22 cellular contexts compared by ENCODE assay signal in the genomic region with DNA sequence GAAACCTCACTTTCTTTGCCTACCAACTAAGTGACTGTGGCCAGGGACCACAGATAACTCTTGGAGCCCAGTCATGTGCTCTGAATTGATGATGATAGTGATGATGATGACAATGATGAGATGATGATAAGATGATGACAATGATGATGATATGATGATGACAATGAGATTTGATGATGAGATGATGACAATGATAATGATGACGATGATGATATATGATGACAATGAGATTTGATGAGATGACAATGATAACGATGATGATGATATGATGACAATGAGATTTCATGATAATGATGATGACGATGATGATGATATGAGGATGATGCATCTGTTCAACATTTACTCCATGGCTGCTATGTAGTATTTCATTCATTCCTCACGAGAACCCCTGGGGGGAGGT.
"Had no signal": no experiment of that assay in that cellular context is flagged by ENCODE, and none has a peak within 500 bp of the region (broad histone marks: within the 10 kb centered on the region; RNA-seq: fewer than 3 reads in every experiment).

No MANE protein-coding gene starts in this region.

- H3K4me1 ChIP-seq: gastrocnemius medialis, parathyroid adenoma, stomach, vagina had no signal

- DNase-seq: effector CD8-positive, alpha-beta T cell; endodermal cell; foreskin fibroblast; gastrocnemius medialis; head of caudate nucleus; kidney; mucosa of descending colon; naive B cell; stimulated activated CD4-positive, alpha-beta T cell treated with anti-CD3 and anti-CD28 coated beads, Interleukin-2, amount 100 ng/mL, for 24 hours; stimulated activated CD4-positive, alpha-beta T cell treated with anti-CD3 and anti-CD28 coated beads, Interleukin-4, amount 100 ng/mL, for 24 hours; stimulated activated naive CD4-positive, alpha-beta T cell treated with Interleukin-2 at 50 U/mL for 16 hours; stomach; thyroid gland; trophoblast cell had no signal

- H3K36me3 ChIP-seq: gastrocnemius medialis, neural progenitor cell, stomach, thyroid gland, vagina had no signal

- H3K79me2 ChIP-seq: parathyroid adenoma had no signal

- H2AFZ ChIP-seq: parathyroid adenoma had no signal

- H3K4me3 ChIP-seq: gastrocnemius medialis, lung, mucosa of descending colon, neural progenitor cell, stomach, thyroid gland, vagina had no signal

- FAIRE-seq: kidney had no signal

- H3K27me3 ChIP-seq: thyroid gland, vagina had no signal

- H3K9ac ChIP-seq: neural progenitor cell, parathyroid adenoma had no signal

- H3K27ac ChIP-seq: epithelial cell of prostate, gastrocnemius medialis, neural progenitor cell, parathyroid adenoma, stomach, thyroid gland, vagina had no signal

- H3K9me3 ChIP-seq: gastrocnemius medialis, mucosa of descending colon, stomach, thyroid gland, vagina had no signal

- ATAC-seq: esophagus mucosa; gastrocnemius medialis; sciatic nerve; stimulated activated effector memory CD8-positive, alpha-beta T cell treated with anti-CD3 and anti-CD28 coated beads, Interleukin-12 subunit alpha, Interleukin-12 subunit beta, amount 100 ng/mL, for 72 hours had no signal
